Comparison of ENCODE assay signal across 8 cellular contexts in genomic region chr11:2532704-2533641, GRCh38.
DNase-seq lines count a peak whose midpoint lies in the region; ATAC-seq and TF ChIP-seq lines count a peak whose summit lies in the region.

No MANE protein-coding gene starts in this region.

- DNase-seq in 8988T (peak; percentile 96), NCI-H524 (lab: John Stamatoyannopoulos, UW) (peak; percentile 78 to 88), choroid plexus epithelial cell (ENCODE audit: low read depth) (peak; percentile 95), left kidney (ENCODE audit: low read depth, low spot score) (peak; percentile 96)
- DNase-seq in activated CD4-positive, alpha-beta T cell treated with anti-CD3 and anti-CD28 coated beads for 4 hours: peak; percentile 90 to 94
- peak; percentile 90 to 96 (median 94) for DNase-seq in stimulated activated CD4-positive, alpha-beta T cell treated with anti-CD3 and anti-CD28 coated beads, Interleukin-1b, Interleukin-23, amount 100 ng/mL, for 24 hours (ENCODE audit: low read depth in 4 of 4, low spot score in 1 of 4)

- H3K4me3 ChIP-seq in choroid plexus epithelial cell (ENCODE audit: low read depth, low read length): peak overlapping the region; percentile 22

- peak; percentile 58 for ATAC-seq in GM18519 (IDR thresholded peaks at IDR 0.05; ENCODE audit: low FRiP score, unreplicated experiment)
- ATAC-seq in HG03354 (IDR thresholded peaks at IDR 0.05; ENCODE audit: poor library complexity, severe bottlenecking, unreplicated experiment): peak; percentile 76

- peak; percentile 97 for TF ChIP-seq CTCF in choroid plexus epithelial cell (conservative IDR thresholded peaks at IDR 0.05; ENCODE audit: low read depth, low read length)

Comparison
In these comparisons a context has a peak if more than half of its experiments do, and no peak if none do; other contexts are left out.
1. Peak in every context shown above with its lines: DNase-seq, ATAC-seq and H3K4me3 ChIP-seq.